11 cellular contexts compared by ENCODE assay signal in the genomic region with DNA sequence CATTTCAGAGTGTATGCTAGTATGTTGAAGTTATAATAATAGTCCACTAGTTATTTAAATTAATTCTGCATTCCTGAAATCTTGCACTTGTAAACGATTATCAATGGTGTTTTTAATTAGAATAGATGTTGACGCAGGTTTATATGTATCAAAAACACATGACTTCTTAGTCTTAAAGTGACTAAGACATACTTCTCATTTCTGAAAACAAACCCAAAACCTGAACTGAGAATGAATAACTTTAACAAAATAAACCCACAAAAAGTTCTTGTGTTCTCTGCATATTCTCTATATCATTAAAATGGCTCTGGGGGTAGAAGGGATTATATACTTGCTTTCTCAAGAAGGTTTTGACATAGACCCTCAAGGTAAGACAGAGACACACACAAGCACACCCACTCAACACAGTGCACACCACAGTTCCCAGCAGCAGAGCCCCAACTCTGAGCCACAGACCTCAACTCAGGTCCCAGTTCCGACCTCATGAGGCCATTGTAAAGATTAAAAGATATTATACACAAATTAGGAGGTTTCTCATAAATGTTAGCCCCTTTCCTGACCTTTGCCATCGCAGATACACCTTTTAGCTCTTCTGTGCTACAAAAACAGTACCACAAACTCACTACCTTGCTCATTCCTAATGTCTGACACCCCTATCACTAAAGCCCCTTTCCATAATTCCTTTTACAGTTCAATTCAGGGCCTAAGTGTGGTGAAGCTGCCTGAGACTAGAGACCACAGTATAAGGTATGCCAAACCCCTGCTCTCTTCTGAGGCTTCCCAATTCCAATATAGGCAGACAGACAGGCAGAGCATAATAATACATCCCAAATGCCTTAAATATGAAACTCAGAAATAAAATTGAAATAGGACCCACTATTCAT.
DNase-seq lines count a peak whose midpoint lies in the region; ATAC-seq, FAIRE-seq and TF ChIP-seq lines count a peak whose summit lies in the region.
"Had no signal": no experiment of that assay in that cellular context is flagged by ENCODE, and none has a peak within 500 bp of the region (broad histone marks: within the 10 kb centered on the region; RNA-seq: fewer than 3 reads in every experiment).

No MANE protein-coding gene starts in this region.

- H3K36me3 ChIP-seq in astrocyte (ENCODE audit: insufficient read depth, low read length): no peaks in the 10 kb centered on the region

- H3K4me1 ChIP-seq in astrocyte (ENCODE audit: insufficient read depth, low read length): peaks cover 13% of the 10 kb centered on the region

- H3K9me3 ChIP-seq in astrocyte (ENCODE audit: insufficient read depth, low read depth, low read length): no peaks in the 10 kb centered on the region

- H3K27me3 ChIP-seq in astrocyte (ENCODE audit: insufficient read depth, low read length): no peaks in the 10 kb centered on the region

- no peaks in the 10 kb centered on the region for H3K27me3 Mint-ChIP-seq in astrocyte (ENCODE audit: low read depth, unreplicated experiment)
- H3K27me3 Mint-ChIP-seq: dendritic cell treated with granulocyte-macrophage colony-stimulating factor and Interleukin-4, amounts not matched to agents 40 ng/mL and 50 ng/mL, for 4 days; natural killer cell treated with Interleukin-12 subunit alpha and Interleukin-12 subunit beta and Interleukin-15 and Interleukin-18, amount 100 ng/mL, for 72 hours had no signal

- peak overlapping the region; percentile 63 for H3K27ac ChIP-seq in astrocyte (ENCODE audit: low read depth, low read length)

- no peak overlapping the region for H3K4me3 ChIP-seq in astrocyte (ENCODE audit: insufficient read depth, low read depth, low read length)

- no peaks in the 10 kb centered on the region for H4K20me1 ChIP-seq in astrocyte (ENCODE audit: insufficient read depth, low read length)

- no peaks in the 10 kb centered on the region for H3K9me3 Mint-ChIP-seq in astrocyte (ENCODE audit: unreplicated experiment)
- H3K9me3 Mint-ChIP-seq: activated naive CD4-positive, alpha-beta T cell treated with anti-CD3 and anti-CD28 coated beads for 36 hours; dendritic cell treated with granulocyte-macrophage colony-stimulating factor and Interleukin-4, amounts not matched to agents 40 ng/mL and 50 ng/mL, for 4 days; natural killer cell treated with Interleukin-12 subunit alpha and Interleukin-12 subunit beta and Interleukin-15 and Interleukin-18, amount 100 ng/mL, for 72 hours had no signal

- peak overlapping the region; percentile 33 for H3K4me2 ChIP-seq in astrocyte (ENCODE audit: low read length)

- peak overlapping the region; percentile 7 for H3K9ac ChIP-seq in astrocyte (ENCODE audit: low read length)

- FAIRE-seq in astrocyte (lab: Jason Lieb, UNC): peak; percentile 60

- DNase-seq in stimulated activated naive CD4-positive, alpha-beta T cell treated with Interleukin-2 at 50 U/mL for 16 hours (lab: John Stamatoyannopoulos, UW): peak; percentile 1
- DNase-seq in stimulated activated naive CD4-positive, alpha-beta T cell (lab: John Stamatoyannopoulos, UW): no peak
- DNase-seq in astrocyte (ENCODE audit: low read depth): peak; percentile 41
- DNase-seq in HK-2 (ENCODE audit: unreplicated experiment): no peak
- no peak for DNase-seq in NCI-H82 (lab: John Stamatoyannopoulos, UW)
- DNase-seq: activated naive CD4-positive, alpha-beta T cell treated with anti-CD3 and anti-CD28 coated beads for 36 hours had no signal

- no peak overlapping the region for H3K4me3 Mint-ChIP-seq in astrocyte (ENCODE audit: unreplicated experiment)
- H3K4me3 Mint-ChIP-seq: activated naive CD4-positive, alpha-beta T cell treated with anti-CD3 and anti-CD28 coated beads for 36 hours; dendritic cell treated with granulocyte-macrophage colony-stimulating factor and Interleukin-4, amounts not matched to agents 40 ng/mL and 50 ng/mL, for 4 days; natural killer cell treated with Interleukin-12 subunit alpha and Interleukin-12 subunit beta and Interleukin-15 and Interleukin-18, amount 100 ng/mL, for 72 hours had no signal

- peaks cover 3% of the 10 kb centered on the region for H3K36me3 Mint-ChIP-seq in astrocyte (ENCODE audit: low read depth, unreplicated experiment)
- H3K36me3 Mint-ChIP-seq: natural killer cell treated with Interleukin-12 subunit alpha and Interleukin-12 subunit beta and Interleukin-15 and Interleukin-18, amount 100 ng/mL, for 72 hours had no signal

- peaks cover 15% of the 10 kb centered on the region for H3K79me2 ChIP-seq in astrocyte (ENCODE audit: insufficient read depth, low read length)

- peak overlapping the region; percentile 24 for H3K27ac Mint-ChIP-seq in astrocyte (ENCODE audit: unreplicated experiment)
- H3K27ac Mint-ChIP-seq: activated naive CD4-positive, alpha-beta T cell treated with anti-CD3 and anti-CD28 coated beads for 36 hours; dendritic cell treated with granulocyte-macrophage colony-stimulating factor and Interleukin-4, amounts not matched to agents 40 ng/mL and 50 ng/mL, for 4 days; natural killer cell treated with Interleukin-12 subunit alpha and Interleukin-12 subunit beta and Interleukin-15 and Interleukin-18, amount 100 ng/mL, for 72 hours had no signal

- no peak overlapping the region for H2AFZ ChIP-seq in astrocyte (ENCODE audit: low read depth, low read length)

- H3K4me1 Mint-ChIP-seq in astrocyte (ENCODE audit: low read depth, unreplicated experiment): peaks cover 12% of the 10 kb centered on the region

- no peak for TF ChIP-seq CTCF in astrocyte (IDR thresholded peaks at IDR 0.05; ENCODE audit: insufficient read depth, low read depth, low read length)

- ATAC-seq in HG03103 (IDR thresholded peaks at IDR 0.05; ENCODE audit: low read depth, unreplicated experiment) (peak; percentile 71), HG03097 (IDR thresholded peaks at IDR 0.05; ENCODE audit: low FRiP score, unreplicated experiment) (no peak), GM19397 (IDR thresholded peaks at IDR 0.05; ENCODE audit: unreplicated experiment) (no peak)
- ATAC-seq: natural killer cell treated with Interleukin-12 subunit alpha and Interleukin-12 subunit beta and Interleukin-15 and Interleukin-18, amount 100 ng/mL, for 72 hours had no signal

Comparison
In these comparisons a context has a peak if more than half of its experiments do, and no peak if none do; other contexts are left out.
1. DNase-seq: peak in stimulated activated naive CD4-positive, alpha-beta T cell treated with Interleukin-2 at 50 U/mL for 16 hours (single experiment) and astrocyte (single experiment); none in stimulated activated naive CD4-positive, alpha-beta T cell (0 of 6), HK-2 (single experiment) and NCI-H82 (single experiment).